8 cellular contexts compared by ENCODE assay signal in the genomic region with DNA sequence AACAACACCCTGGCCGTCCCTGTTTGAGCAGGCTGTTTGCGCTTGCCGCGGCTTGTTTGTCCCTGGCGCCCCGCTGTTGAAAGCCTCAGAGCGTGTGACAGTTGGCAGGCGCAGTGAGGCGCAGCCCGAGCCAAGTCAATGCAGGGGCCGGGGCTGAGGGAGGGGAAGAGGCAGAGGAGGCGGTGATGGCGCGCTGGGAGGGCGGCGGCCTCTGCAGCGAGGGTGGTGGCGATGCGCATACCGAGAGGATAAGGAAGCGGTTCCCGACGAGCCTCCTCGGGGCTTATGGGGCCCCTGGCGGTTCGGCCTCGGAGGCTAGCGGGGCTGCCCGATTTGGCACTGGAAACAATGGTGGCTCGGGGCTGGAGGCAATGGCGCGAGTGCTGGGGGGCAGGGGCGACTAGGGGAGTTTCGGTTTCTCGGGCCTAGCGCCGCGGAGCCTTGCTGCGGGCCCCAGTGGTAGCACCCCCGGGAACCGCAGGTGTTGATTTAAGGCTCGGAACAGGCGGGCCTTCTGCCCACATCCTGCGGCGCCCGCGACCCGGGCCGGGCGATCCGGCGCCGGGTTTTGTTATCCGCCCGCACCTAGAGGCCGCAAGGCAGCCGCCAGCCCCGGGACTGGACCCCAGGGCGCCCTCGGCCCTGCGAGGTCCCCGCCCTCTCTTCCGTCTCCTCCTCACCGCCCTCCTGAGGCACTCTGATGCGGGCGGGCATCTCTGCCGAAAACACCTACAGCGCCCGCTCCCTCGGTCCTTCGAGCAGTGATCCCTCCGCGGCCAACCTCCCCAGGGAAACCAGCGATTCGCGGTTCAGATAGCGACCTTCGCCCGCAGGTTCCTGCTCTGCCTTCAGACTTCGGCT. TPM values are rescaled to one million over a fixed set of nuclear protein-coding genes. Genes with fewer than 3 reads are reported as not detected.
A peak's percentile ranks its signal among the peaks of the same experiment; 100 is the strongest.
DNase-seq lines count a peak whose midpoint lies in the region; ATAC-seq and TF ChIP-seq lines count a peak whose summit lies in the region.

No MANE protein-coding gene starts in this region.

- H3K4me1 Mint-ChIP-seq in T-cell = peaks cover 70 to 72% (median 71%) of the 10 kb centered on the region in 3 donors
- peaks cover 24% of the 10 kb centered on the region for H3K4me1 Mint-ChIP-seq in progenitor cell of endocrine pancreas (ENCODE audit: low read depth)

- TF ChIP-seq CTCF in GM13976 (IDR thresholded peaks at IDR 0.05; ENCODE audit: borderline replicate concordance, control extremely low read depth, extremely low read depth, insufficient read depth, missing control alignments) (no peak), left ventricle myocardium inferior (IDR thresholded peaks at IDR 0.05; ENCODE audit: borderline replicate concordance) (no peak), progenitor cell of endocrine pancreas (IDR thresholded peaks at IDR 0.05; ENCODE audit: unreplicated experiment) (peak; percentile 29)

- no peaks in the 10 kb centered on the region for H3K27me3 ChIP-seq in left ventricle myocardium inferior (ENCODE audit: low read depth)

- H3K36me3 Mint-ChIP-seq in T-cell (peaks cover 2% of the 10 kb centered on the region), progenitor cell of endocrine pancreas (ENCODE audit: insufficient read depth) (no peaks in the 10 kb centered on the region)

- H3K9me3 ChIP-seq in left ventricle myocardium inferior (replicated peaks) = no peaks in the 10 kb centered on the region

- DNase-seq in GM13976 (ENCODE audit: low spot score) (peak; percentile 85), NCI-H146 (lab: John Stamatoyannopoulos, UW) (peak; percentile 93), T-cell (peak; percentile 90 to 98 (median 94)), amniotic stem cell (lab: John Stamatoyannopoulos, UW) (peak; percentile 80), left ventricle myocardium inferior (peak; percentile 93), progenitor cell of endocrine pancreas (ENCODE audit: low spot score, unreplicated experiment) (peak; percentile 88), ureter (ENCODE audit: low spot score) (peak; percentile 93)

- POLR2A ChIA-PET in T-cell (lab: Charles Lee) = interaction anchor here in 1 of 2 donors (1.1 kb wide), 1 partner anchor 58 kb away, joined by 3 read pairs; no protein-coding TSS in a partner anchor

- peaks cover 81% of the 10 kb centered on the region for H3K4me1 ChIP-seq in left ventricle myocardium inferior

- H3K27ac Mint-ChIP-seq in T-cell (peak overlapping the region; percentile 96 to 100), progenitor cell of endocrine pancreas (peak overlapping the region; percentile 99)

- ATAC-seq in HG02870 (IDR thresholded peaks at IDR 0.05; ENCODE audit: unreplicated experiment) (peak; percentile 55), T-cell (replicated peaks in 1 of 4) (peak; percentile 73 to 78 (median 76))

- no peaks in the 10 kb centered on the region for H3K27me3 Mint-ChIP-seq in T-cell
- H3K27me3 Mint-ChIP-seq in progenitor cell of endocrine pancreas = no peaks in the 10 kb centered on the region

- H3K9me3 Mint-ChIP-seq in T-cell = no peaks in the 10 kb centered on the region
- no peaks in the 10 kb centered on the region for H3K9me3 Mint-ChIP-seq in progenitor cell of endocrine pancreas (ENCODE audit: low read depth)

- H3K4me3 Mint-ChIP-seq in T-cell (peak overlapping the region; percentile 89 to 94 (median 90)), progenitor cell of endocrine pancreas (ENCODE audit: low read depth) (peak overlapping the region; percentile 94)

- CTCF ChIA-PET in T-cell (lab: Charles Lee) = interaction anchor here in 1 of 2 donors (3.0 kb wide), 1 partner anchor 27 kb away, joined by 17 read pairs; no protein-coding TSS in a partner anchor

- in situ Hi-C loops in GM13976 (cut with MboI; ENCODE audit: low sequenced_read_pairs, unreplicated experiment) = no loop called here

- intact Hi-C loops in left ventricle myocardium inferior (cut with micrococcal nuclease) = no loop called here

- peak overlapping the region; percentile 88 for H3K4me3 ChIP-seq in left ventricle myocardium inferior

- H3K36me3 ChIP-seq in left ventricle myocardium inferior = no peaks in the 10 kb centered on the region

- peak overlapping the region; percentile 98 for H3K27ac ChIP-seq in left ventricle myocardium inferior (replicated peaks)

RNA-seq across cellular contexts. Expression of gene LNPEP, which starts 1.0 kb away (rescaled TPM):
- total RNA-seq in T-cell (100 to 1,000 TPM in 1 of 5 donors, 10 to 100 TPM in 4; 82.3 to 102 (median 86.3) TPM), left ventricle myocardium inferior (56.8 TPM), progenitor cell of endocrine pancreas (24.2 and 25.6 TPM in 2 replicates), ureter (56.3 TPM)

RNA-seq across cellular contexts. Expression of gene ERAP2, which starts 58.6 kb away (rescaled TPM):
- 100 to 1,000 TPM in 1 of 5 donors, 10 to 100 TPM in 4; 40.4 to 162 (median 71.6) TPM for total RNA-seq in T-cell
- 6.7 TPM for total RNA-seq in left ventricle myocardium inferior
- total RNA-seq in progenitor cell of endocrine pancreas = not detected in 2 replicates
- 9.2 TPM for total RNA-seq in ureter

Comparison
In these comparisons a context has a peak if more than half of its experiments do, and no peak if none do; other contexts are left out.
1. Peak in every context shown above with its lines: DNase-seq, ATAC-seq, H3K4me3 ChIP-seq and H3K27ac ChIP-seq.